ENCODE assay signal across 21 cellular contexts in genomic region chrX:15500497-15500966, GRCh38. TPM values are rescaled to one million over a fixed set of nuclear protein-coding genes. Genes with fewer than 3 reads are reported as not detected.
DNase-seq lines count a peak whose midpoint lies in the region; ATAC-seq and TF ChIP-seq lines count a peak whose summit lies in the region.
"Had no signal": no experiment of that assay in that cellular context is flagged by ENCODE, and none has a peak within 500 bp of the region (broad histone marks: within the 10 kb centered on the region; RNA-seq: fewer than 3 reads in every experiment).

Gene BMX (plus strand): TSS chrX:15500807. CDS start chrX:15508354, 7,547 bp downstream.

- 0 out of 2 replicates have a peak, but pooled peaks cover 6% of the 10 kb centered on the region for H3K4me1 ChIP-seq in GM23338 (ENCODE audit: insufficient read depth)
- no peaks in the 10 kb centered on the region for H3K4me1 ChIP-seq in right atrium auricular region
- H3K4me1 ChIP-seq in psoas muscle: no peaks in the 10 kb centered on the region
- H3K4me1 ChIP-seq: BLaER1 treated with 17β-estradiol and CSF1 and Interleukin-3, amounts not matched to agents 10 nM and 100 nM had no signal

- H3K27ac ChIP-seq in GM23338 (ENCODE audit: low read depth) (no peak within 1 kb of the TSS), right atrium auricular region (peak within 1 kb of the TSS in 1 of 2 donors; percentile 29), psoas muscle (no peak within 1 kb of the TSS)
- H3K27ac ChIP-seq: BLaER1 treated with 17β-estradiol and CSF1 and Interleukin-3, amounts not matched to agents 10 nM and 100 nM; foreskin keratinocyte had no signal

- DNase-seq in GM23338 (ENCODE audit: low spot score) (peak; percentile 0), right atrium auricular region (ENCODE audit: low spot score) (peak; percentile 76), psoas muscle (peak; percentile 23 to 48), 8988T (no peak), NCI-H2227 treated with DMSO at 0.1 percent for 48 hours (lab: John Stamatoyannopoulos, UW) (no peak)
- DNase-seq in activated CD4-positive, alpha-beta T cell treated with anti-CD3 and anti-CD28 coated beads, Interleukin-2, amount 50 U/mL, for 4 hours: no peak
- DNase-seq: activated CD4-positive, alpha-beta T cell treated with anti-CD3 and anti-CD28 coated beads, Interleukin-2, amount 10 ng/mL, durations not matched to agents 24 days and 14 days; activated naive CD8-positive, alpha-beta T cell treated with anti-CD3 and anti-CD28 coated beads, Interleukin-2, amount 10 ng/mL, durations not matched to agents 7 days and 5 days; foreskin keratinocyte; naive thymus-derived CD8-positive, alpha-beta T cell; NCI-H1417; NCI-H526 treated with DMSO at 0.1 percent for 48 hours; SHP77 had no signal

- no peak within 1 kb of the TSS for H3K4me2 ChIP-seq in GM23338
- H3K4me2 ChIP-seq: BLaER1 treated with 17β-estradiol and CSF1 and Interleukin-3, amounts not matched to agents 10 nM and 100 nM had no signal

- H2AFZ ChIP-seq in GM23338: peak within 1 kb of the TSS; percentile 43; the same call in 1 of the 2 replicates

- intact Hi-C loops in psoas muscle (cut with DNase I): no loop called here

- no peaks in the 10 kb centered on the region for H3K79me2 ChIP-seq in GM23338 (replicated peaks; ENCODE audit: insufficient read depth)

- ATAC-seq in GM23338 (no peak), psoas muscle (no peak), HG02610 (IDR thresholded peaks at IDR 0.05; ENCODE audit: unreplicated experiment) (no peak)
- ATAC-seq: activated T-helper 17 cell treated with anti-CD3 and anti-CD28 coated beads, Interleukin-2, amount 50 U/mL, for 72 hours; foreskin keratinocyte; HCT116; naive thymus-derived CD8-positive, alpha-beta T cell had no signal

- H3K9me2 ChIP-seq in GM23338 (ENCODE audit: insufficient read depth): no peaks in the 10 kb centered on the region

- TF ChIP-seq CTCF in GM23338 (conservative IDR thresholded peaks at IDR 0.05; ENCODE audit: low read depth in 2 of 2) (no peak), right atrium auricular region (IDR thresholded peaks at IDR 0.05) (no peak), psoas muscle (IDR thresholded peaks at IDR 0.05) (no peak)

- no peak within 1 kb of the TSS for H3K4me3 ChIP-seq in GM23338
- peak within 1 kb of the TSS in 1 of 2 donors; percentile 16 for H3K4me3 ChIP-seq in right atrium auricular region
- H3K4me3 ChIP-seq in psoas muscle: no peak within 1 kb of the TSS
- H3K4me3 ChIP-seq: BLaER1 treated with 17β-estradiol and CSF1 and Interleukin-3, amounts not matched to agents 10 nM and 100 nM; coronary artery had no signal

- no peaks in the 10 kb centered on the region for H3K27me3 ChIP-seq in GM23338 (ENCODE audit: insufficient read depth)
- no peaks in the 10 kb centered on the region for H3K27me3 ChIP-seq in right atrium auricular region
- H3K27me3 ChIP-seq in psoas muscle (ENCODE audit: insufficient read depth in 3 of 3, low read length in 2 of 3): peaks cover 0 to 10% (median 0%) of the 10 kb centered on the region in 3 donors
- H3K27me3 ChIP-seq: foreskin keratinocyte had no signal

- H3K36me3 ChIP-seq in GM23338 (ENCODE audit: insufficient read depth) (no peaks in the 10 kb centered on the region), right atrium auricular region (no peaks in the 10 kb centered on the region), psoas muscle (ENCODE audit: insufficient read depth in 1 of 2, low read depth in 1 of 2) (no peaks in the 10 kb centered on the region)
- H3K36me3 ChIP-seq: BLaER1 treated with 17β-estradiol and CSF1 and Interleukin-3, amounts not matched to agents 10 nM and 100 nM had no signal

- no peaks in the 10 kb centered on the region for H4K20me1 ChIP-seq in GM23338 (replicated peaks; ENCODE audit: insufficient read depth)

- H3K9me3 ChIP-seq in right atrium auricular region (no peaks in the 10 kb centered on the region), psoas muscle (no peaks in the 10 kb centered on the region)
- H3K9me3 ChIP-seq: BLaER1 treated with 17β-estradiol and CSF1 and Interleukin-3, amounts not matched to agents 10 nM and 100 nM had no signal

- 64 to 69% (median 66%) methylated on average over 17 to 18 of the region's 18 CpGs for WGBS in psoas muscle, 3 donors

- H3F3A ChIP-seq in GM23338 (replicated peaks; ENCODE audit: low read depth): no peaks in the 10 kb centered on the region

- in situ Hi-C loops in endometrial microvascular endothelial cells (cut with HindIII; ENCODE audit: inconsistent ontology term, low pct_unique_long_range_greater_than_20kb, low sequenced_read_pairs): no loop called here

- no peak within 1 kb of the TSS for H3K27ac Mint-ChIP-seq in GM23338
- H3K27ac Mint-ChIP-seq: activated CD4-positive, alpha-beta T cell treated with anti-CD3 and anti-CD28 coated beads, Interleukin-2, amount 10 ng/mL, durations not matched to agents 24 days and 14 days; activated naive CD8-positive, alpha-beta T cell treated with anti-CD3 and anti-CD28 coated beads, Interleukin-2, amount 10 ng/mL, durations not matched to agents 7 days and 5 days; activated T-helper 17 cell treated with anti-CD3 and anti-CD28 coated beads, Interleukin-2, amount 50 U/mL, for 72 hours; brain; naive thymus-derived CD8-positive, alpha-beta T cell had no signal

- no peaks in the 10 kb centered on the region for H3K9me3 Mint-ChIP-seq in GM23338
- H3K9me3 Mint-ChIP-seq: activated CD4-positive, alpha-beta T cell treated with anti-CD3 and anti-CD28 coated beads, Interleukin-2, amount 10 ng/mL, durations not matched to agents 24 days and 14 days; activated naive CD8-positive, alpha-beta T cell treated with anti-CD3 and anti-CD28 coated beads, Interleukin-2, amount 10 ng/mL, durations not matched to agents 7 days and 5 days; activated T-helper 17 cell treated with anti-CD3 and anti-CD28 coated beads, Interleukin-2, amount 50 U/mL, for 72 hours; naive thymus-derived CD8-positive, alpha-beta T cell had no signal

- peaks cover 5% of the 10 kb centered on the region; the same call in 1 of the 3 replicates for H3K4me1 Mint-ChIP-seq in GM23338
- H3K4me1 Mint-ChIP-seq: activated T-helper 17 cell treated with anti-CD3 and anti-CD28 coated beads, Interleukin-2, amount 50 U/mL, for 72 hours had no signal

- H3K27me3 Mint-ChIP-seq in GM23338 (ENCODE audit: insufficient read depth, low read depth, poor library complexity): no peaks in the 10 kb centered on the region

- no peak within 1 kb of the TSS for H3K4me3 Mint-ChIP-seq in GM23338
- H3K4me3 Mint-ChIP-seq: activated CD4-positive, alpha-beta T cell treated with anti-CD3 and anti-CD28 coated beads, Interleukin-2, amount 10 ng/mL, durations not matched to agents 24 days and 14 days; activated naive CD8-positive, alpha-beta T cell treated with anti-CD3 and anti-CD28 coated beads, Interleukin-2, amount 10 ng/mL, durations not matched to agents 7 days and 5 days; activated T-helper 17 cell treated with anti-CD3 and anti-CD28 coated beads, Interleukin-2, amount 50 U/mL, for 72 hours; brain; naive thymus-derived CD8-positive, alpha-beta T cell had no signal

- H3K36me3 Mint-ChIP-seq in GM23338 (ENCODE audit: low read depth): no peaks in the 10 kb centered on the region
- H3K36me3 Mint-ChIP-seq: activated naive CD8-positive, alpha-beta T cell treated with anti-CD3 and anti-CD28 coated beads, Interleukin-2, amount 10 ng/mL, durations not matched to agents 7 days and 5 days; brain; naive thymus-derived CD8-positive, alpha-beta T cell had no signal

TF ChIP-seq in GM23338, 12 proteins besides CTCF, POLR2A, EP300 and RAD21 (continues in another document):
- TF ChIP-seq REST (IDR thresholded peaks at IDR 0.05; ENCODE audit: unreplicated experiment): no peak
- TF ChIP-seq ZNF331 (CRISPR knock-in tag; IDR thresholded peaks at IDR 0.05; ENCODE audit: low read depth): no peak
- no peak for TF ChIP-seq JUNB (IDR thresholded peaks at IDR 0.05; ENCODE audit: unreplicated experiment)
- no peak for TF ChIP-seq ETS1 (IDR thresholded peaks at IDR 0.05)

RNA-seq across cellular contexts. Expression of gene BMX, which starts in this region (rescaled TPM):
- total RNA-seq in GM23338 (2014; rRNA removed; shearing (Covaris generic)): not detected in 2 replicates
- polyA plus RNA-seq in GM23338 (2016; fragmentation: Nextera tagmentation; extraction: Ambion mirVana): not detected in 2 replicates
- total RNA-seq in endometrial microvascular endothelial cells (ENCODE audit: inconsistent ontology term): 20.4 TPM
- total RNA-seq in right atrium auricular region: 10 to 100 TPM; 12.9 to 20.1 TPM
- total RNA-seq in psoas muscle: 1 to 10 TPM in 1 of 4 donors, under 1 TPM in 3; 0.47 to 1.2 (median 0.65) TPM
- under 1 TPM; 0.39 to 0.91 (median 0.56) TPM for polyA plus RNA-seq in psoas muscle
- total RNA-seq: activated CD4-positive, alpha-beta T cell treated with anti-CD3 and anti-CD28 coated beads, Interleukin-2, amount 10 ng/mL, durations not matched to agents 24 days and 14 days; activated naive CD8-positive, alpha-beta T cell treated with anti-CD3 and anti-CD28 coated beads, Interleukin-2, amount 10 ng/mL, durations not matched to agents 7 days and 5 days; activated T-helper 17 cell treated with anti-CD3 and anti-CD28 coated beads, Interleukin-2, amount 50 U/mL, for 72 hours; foreskin keratinocyte; kidney epithelial cell; naive thymus-derived CD8-positive, alpha-beta T cell had no signal
- polyA plus RNA-seq: foreskin keratinocyte; naive thymus-derived CD8-positive, alpha-beta T cell had no signal

Comparison
In these comparisons a context has a peak if more than half of its experiments do, and no peak if none do; other contexts are left out.
1. Peak in DNase-seq in GM23338; RNA of the gene not detected or under 1 TPM.
2. DNase-seq: peak in right atrium auricular region (single experiment) and psoas muscle (2 of 2); none in 8988T (single experiment), activated CD4-positive, alpha-beta T cell treated with anti-CD3 and anti-CD28 coated beads, Interleukin-2, amount 50 U/mL, for 4 hours (0 of 2) and NCI-H2227 treated with DMSO at 0.1 percent for 48 hours (single experiment).